16 cellular contexts compared by ENCODE assay signal in the genomic region with DNA sequence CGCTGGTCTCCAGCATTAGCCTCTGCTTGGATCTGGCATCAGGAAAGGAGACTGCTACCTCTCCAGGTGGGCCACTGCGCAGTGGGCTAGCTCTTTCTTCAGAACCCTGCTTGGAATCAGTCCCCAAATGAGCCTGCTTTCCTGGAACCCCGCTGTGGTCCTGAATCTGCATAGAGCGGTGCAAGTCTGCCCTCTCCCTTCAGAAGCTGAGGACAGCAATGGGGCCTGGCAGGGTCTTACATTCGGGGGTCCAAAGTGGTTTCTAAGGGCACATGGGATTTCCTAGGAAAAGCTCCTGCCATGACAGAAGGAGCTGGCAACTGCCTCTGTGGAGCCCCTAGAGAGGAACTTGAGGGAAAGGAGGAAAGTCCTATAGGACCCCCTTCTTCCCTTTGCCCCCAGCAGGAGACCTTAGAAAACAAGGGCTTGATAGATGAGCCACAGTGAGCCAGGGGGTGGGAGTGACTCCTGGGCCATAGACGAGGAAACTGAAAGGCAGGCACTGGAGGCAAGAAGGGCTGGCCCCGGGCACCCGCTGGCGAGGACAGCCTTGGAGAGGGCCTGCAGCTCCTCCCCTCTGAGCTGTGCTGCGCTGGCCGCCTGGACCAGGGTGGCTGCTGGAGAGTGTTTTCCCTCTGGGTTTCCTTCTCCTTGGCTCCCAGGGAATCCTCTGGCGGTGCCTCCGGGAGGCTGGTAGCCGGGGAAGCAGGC. TPM values are rescaled to one million over a fixed set of nuclear protein-coding genes. Genes with fewer than 3 reads are reported as not detected.
DNase-seq lines count a peak whose midpoint lies in the region; ATAC-seq and TF ChIP-seq lines count a peak whose summit lies in the region.
"Had no signal": no experiment of that assay in that cellular context is flagged by ENCODE, and none has a peak within 500 bp of the region (broad histone marks: within the 10 kb centered on the region; RNA-seq: fewer than 3 reads in every experiment).

No MANE protein-coding gene starts in this region.

- peak overlapping the region in 1 of 2 donors; percentile 28 for H3K27ac Mint-ChIP-seq in stimulated activated naive CD8-positive, alpha-beta T cell treated with anti-CD3 and anti-CD28 coated beads, Interleukin-15, amount 100 ng/mL, for 72 hours

- H3K27me3 Mint-ChIP-seq in stimulated activated naive CD8-positive, alpha-beta T cell treated with anti-CD3 and anti-CD28 coated beads, Interleukin-15, amount 100 ng/mL, for 72 hours: peaks cover 97% of the 10 kb centered on the region

- peaks cover 0 to 51% (median 6%) of the 10 kb centered on the region in 45 donors for H3K27me3 ChIP-seq in dorsolateral prefrontal cortex

- no peak for DNase-seq in stimulated activated naive CD8-positive, alpha-beta T cell treated with anti-CD3 and anti-CD28 coated beads, Interleukin-15, amount 100 ng/mL, for 72 hours
- DNase-seq in stimulated activated naive CD8-positive, alpha-beta T cell treated with anti-CD3 and anti-CD28 coated beads, Interleukin-15, Interleukin-2, amounts not matched to agents 100 U/mL and 50 U/mL, for 24 hours: no peak
- DNase-seq in dorsolateral prefrontal cortex (peak in 8 of 10 donors; percentile 42 to 70 (median 63)), midbrain (lab: John Stamatoyannopoulos, UW) (peak; percentile 44), DMS114 treated with DMSO at 0.1 percent for 48 hours (lab: John Stamatoyannopoulos, UW; ENCODE audit: unreplicated experiment) (no peak), activated gamma-delta T cell treated with Interleukin-2 at 50 U/mL for 16 hours (no peak), Right ventricle myocardium superior (no peak)
- DNase-seq: GOT3, NCI-H446 treated with DMSO at 0.1 percent for 48 hours, tibial artery had no signal

- peak overlapping the region; percentile 51 to 97 (median 91) for H3K27ac ChIP-seq in dorsolateral prefrontal cortex
- H3K27ac ChIP-seq: C4-2B, KMS-11, right atrium auricular region, tibial artery, VCaP had no signal

- TF ChIP-seq CTCF in dorsolateral prefrontal cortex (IDR thresholded peaks at IDR 0.05 in 54 of 56, conservative IDR thresholded peaks at IDR 0.05 in 2 of 56; ENCODE audit: low read depth in 1 of 56, partially characterized antibody in 56 of 56): peak; percentile 16 to 81 (median 66)

- intact Hi-C loops in dorsolateral prefrontal cortex (cut with DNase I) (loop anchor here (5.0 to 10.0 kb wide), 4 partner anchors 47 to 310 kb away; a partner anchor contains a TSS), Right ventricle myocardium superior (cut with DNase I) (no loop called here)

- H3K4me3 Mint-ChIP-seq in stimulated activated naive CD8-positive, alpha-beta T cell treated with anti-CD3 and anti-CD28 coated beads, Interleukin-15, amount 100 ng/mL, for 72 hours: peak overlapping the region; percentile 55 to 73

- ATAC-seq in stimulated activated naive CD8-positive, alpha-beta T cell treated with anti-CD3 and anti-CD28 coated beads, Interleukin-15, amount 100 ng/mL, for 72 hours: no peak
- ATAC-seq in stimulated activated naive CD8-positive, alpha-beta T cell treated with anti-CD3 and anti-CD28 coated beads, Interleukin-15, Interleukin-2, amounts not matched to agents 100 U/mL and 50 U/mL, for 24 hours: no peak
- ATAC-seq in GM21515 (IDR thresholded peaks at IDR 0.05; ENCODE audit: unreplicated experiment) (no peak), Right ventricle myocardium superior (ENCODE audit: poor library complexity) (no peak)

- peaks cover 0 to 5% of the 10 kb centered on the region in 2 donors for H3K9me3 Mint-ChIP-seq in stimulated activated naive CD8-positive, alpha-beta T cell treated with anti-CD3 and anti-CD28 coated beads, Interleukin-15, amount 100 ng/mL, for 72 hours

- peaks cover 39% of the 10 kb centered on the region for H3K4me1 Mint-ChIP-seq in stimulated activated naive CD8-positive, alpha-beta T cell treated with anti-CD3 and anti-CD28 coated beads, Interleukin-15, amount 100 ng/mL, for 72 hours

- peak overlapping the region; percentile 45 to 78 (median 67) for H3K4me3 ChIP-seq in dorsolateral prefrontal cortex
- H3K4me3 ChIP-seq: tibial artery had no signal

RNA-seq across cellular contexts. Expression of a gene that starts 1.4 kb away (rescaled TPM):
- total RNA-seq in dorsolateral prefrontal cortex (10 to 100 TPM; 27.0 to 85.8 (median 42.8) TPM), Right ventricle myocardium superior (not detected)
- total RNA-seq: lung microvascular endothelial cell, right atrium auricular region had no signal

Comparison
In these comparisons a context has a peak if more than half of its experiments do, and no peak if none do; other contexts are left out.
1. DNase-seq: peak in dorsolateral prefrontal cortex (8 of 10) and midbrain (single experiment); none in stimulated activated naive CD8-positive, alpha-beta T cell treated with anti-CD3 and anti-CD28 coated beads, Interleukin-15, amount 100 ng/mL, for 72 hours (0 of 2), stimulated activated naive CD8-positive, alpha-beta T cell treated with anti-CD3 and anti-CD28 coated beads, Interleukin-15, Interleukin-2, amounts not matched to agents 100 U/mL and 50 U/mL, for 24 hours (single experiment), DMS114 treated with DMSO at 0.1 percent for 48 hours (single experiment), activated gamma-delta T cell treated with Interleukin-2 at 50 U/mL for 16 hours (single experiment) and Right ventricle myocardium superior (single experiment).
2. RNA of a gene that starts 1.4 kb away (total RNA-seq): 27.0 to 85.8 TPM in dorsolateral prefrontal cortex; not detected in Right ventricle myocardium superior (single experiment); every median in the first group is over 10 times any median in the second.